Comparison of ENCODE assay signal across 15 cellular contexts in genomic region chr5:98911221-98912040, GRCh38. TPM values are rescaled to one million over a fixed set of nuclear protein-coding genes. Genes with fewer than 3 reads are reported as not detected.
A peak's percentile ranks its signal among the peaks of the same experiment; 100 is the strongest.
DNase-seq lines count a peak whose midpoint lies in the region; FAIRE-seq and TF ChIP-seq lines count a peak whose summit lies in the region.
"Had no signal": no experiment of that assay in that cellular context is flagged by ENCODE, and none has a peak within 500 bp of the region (broad histone marks: within the 10 kb centered on the region; RNA-seq: fewer than 3 reads in every experiment).

No MANE protein-coding gene starts in this region.

- no peak overlapping the region for H3K56ac ChIP-seq in mesendoderm (ENCODE audit: low read length)

- H4K20me1 ChIP-seq in astrocyte (ENCODE audit: insufficient read depth, low read length): peaks cover 28% of the 10 kb centered on the region

- H2BK120ac ChIP-seq in trophoblast cell (ENCODE audit: insufficient read depth, low read length, poor library complexity) (no peak overlapping the region), mesendoderm (ENCODE audit: low read depth, low read length) (no peak overlapping the region)

- no peaks in the 10 kb centered on the region for H3K9me3 Mint-ChIP-seq in astrocyte (ENCODE audit: unreplicated experiment)
- H3K9me3 Mint-ChIP-seq: immature natural killer cell had no signal

- H4K5ac ChIP-seq in mesendoderm (ENCODE audit: low read length): no peak overlapping the region

- H3K27ac ChIP-seq in astrocyte (ENCODE audit: low read depth, low read length) (no peak overlapping the region), trophoblast cell (ENCODE audit: low read depth, low read length) (no peak overlapping the region), mesendoderm (ENCODE audit: low read depth, low read length) (no peak overlapping the region)
- H3K27ac ChIP-seq: adrenal gland, PC-9, thyroid gland had no signal

- H2AFZ ChIP-seq in astrocyte (ENCODE audit: low read depth, low read length) (no peak overlapping the region), trophoblast cell (ENCODE audit: insufficient read depth, low read length, poor library complexity) (no peak overlapping the region)
- H2AFZ ChIP-seq: PC-9 had no signal

- H3K79me2 ChIP-seq in astrocyte (ENCODE audit: insufficient read depth, low read length): peaks cover 97% of the 10 kb centered on the region
- no peaks in the 10 kb centered on the region for H3K79me2 ChIP-seq in trophoblast cell (ENCODE audit: control insufficient read depth, insufficient read depth, low read length, poor library complexity)
- peaks cover 25% of the 10 kb centered on the region for H3K79me2 ChIP-seq in mesendoderm (ENCODE audit: control insufficient read depth, insufficient read depth, low read length)

- no peak overlapping the region for H3K4ac ChIP-seq in trophoblast cell (ENCODE audit: low read depth, low read length)
- no peak overlapping the region for H3K4ac ChIP-seq in mesendoderm (ENCODE audit: low read depth, low read length)

- no peak for FAIRE-seq in astrocyte (lab: Jason Lieb, UNC)
- FAIRE-seq: H1 had no signal

- H3K27ac Mint-ChIP-seq in astrocyte (ENCODE audit: unreplicated experiment): peak overlapping the region; percentile 63

- no peaks in the 10 kb centered on the region for H3K27me3 Mint-ChIP-seq in astrocyte (ENCODE audit: low read depth, unreplicated experiment)

- peaks cover 2% of the 10 kb centered on the region for H3K36me3 Mint-ChIP-seq in astrocyte (ENCODE audit: low read depth, unreplicated experiment)

- H3K14ac ChIP-seq in trophoblast cell (ENCODE audit: low read length): no peak overlapping the region

- peaks cover 5% of the 10 kb centered on the region for H3K36me3 ChIP-seq in astrocyte (ENCODE audit: insufficient read depth, low read length)
- peaks cover 0 to 2% of the 10 kb centered on the region in 2 experiments for H3K36me3 ChIP-seq in trophoblast cell (ENCODE audit: control insufficient read depth in 1 of 2, insufficient read depth in 2 of 2, low read length in 2 of 2)
- no peaks in the 10 kb centered on the region for H3K36me3 ChIP-seq in mesendoderm (ENCODE audit: control insufficient read depth, insufficient read depth, low read length)
- H3K36me3 ChIP-seq: adrenal gland, thyroid gland had no signal

- H3K4me2 ChIP-seq in astrocyte (ENCODE audit: low read length): no peak overlapping the region
- H3K4me2 ChIP-seq in trophoblast cell (ENCODE audit: low read length): no peak overlapping the region
- no peak overlapping the region for H3K4me2 ChIP-seq in mesendoderm (ENCODE audit: low read length)
- H3K4me2 ChIP-seq: PC-9 had no signal

- no peaks in the 10 kb centered on the region for H3K79me1 ChIP-seq in trophoblast cell (ENCODE audit: low read length)
- H3K79me1 ChIP-seq in mesendoderm (ENCODE audit: low read length): peaks cover 4% of the 10 kb centered on the region

- H3K4me1 Mint-ChIP-seq in astrocyte (ENCODE audit: low read depth, unreplicated experiment): peaks cover 11% of the 10 kb centered on the region

- H3K4me3 ChIP-seq in astrocyte (ENCODE audit: insufficient read depth, low read depth, low read length) (no peak overlapping the region), trophoblast cell (ENCODE audit: low read depth, low read length) (no peak overlapping the region), mesendoderm (ENCODE audit: low read length) (no peak overlapping the region)
- H3K4me3 ChIP-seq: adrenal gland, PC-9, thyroid gland had no signal

- H3K27me3 ChIP-seq in astrocyte (ENCODE audit: insufficient read depth, low read length): no peaks in the 10 kb centered on the region
- no peaks in the 10 kb centered on the region for H3K27me3 ChIP-seq in trophoblast cell (ENCODE audit: insufficient read depth, low read length)
- no peaks in the 10 kb centered on the region for H3K27me3 ChIP-seq in mesendoderm (ENCODE audit: insufficient read depth, low read length, poor library complexity)
- H3K27me3 ChIP-seq: adrenal gland, thyroid gland had no signal

- no peak overlapping the region for H2BK12ac ChIP-seq in trophoblast cell (ENCODE audit: low read length)

- H2AK5ac ChIP-seq in trophoblast cell (ENCODE audit: low read length) (no peak overlapping the region), mesendoderm (ENCODE audit: low read length) (no peak overlapping the region)

- no peak overlapping the region for H4K12ac ChIP-seq in trophoblast cell (ENCODE audit: low read depth, low read length)

- H3K4me3 Mint-ChIP-seq in astrocyte (ENCODE audit: unreplicated experiment): no peak overlapping the region
- H3K4me3 Mint-ChIP-seq: immature natural killer cell had no signal

- no peak overlapping the region for H2BK5ac ChIP-seq in trophoblast cell (ENCODE audit: low read depth, low read length, poor library complexity)
- no peak overlapping the region for H2BK5ac ChIP-seq in mesendoderm (ENCODE audit: low read length)

- no peak for TF ChIP-seq CTCF in astrocyte (IDR thresholded peaks at IDR 0.05; ENCODE audit: insufficient read depth, low read depth, low read length)

- no peak overlapping the region for H3K18ac ChIP-seq in trophoblast cell (ENCODE audit: low read length)
- H3K18ac ChIP-seq in mesendoderm (ENCODE audit: low read length): no peak overlapping the region

- DNase-seq in NOMO-1 treated with DMSO at 0.1 percent for 48 hours (lab: John Stamatoyannopoulos, UW; ENCODE audit: unreplicated experiment): peak; percentile 35
- no peak for DNase-seq in NOMO-1 treated with dmso at 0.1 percent for 144 hours (lab: John Stamatoyannopoulos, UW; ENCODE audit: unreplicated experiment)
- DNase-seq in NCI-H2107 treated with DMSO at 0.1 percent for 48 hours (lab: John Stamatoyannopoulos, UW; ENCODE audit: unreplicated experiment): peak; percentile 23
- peak; percentile 14 for DNase-seq in astrocyte (ENCODE audit: low read depth)
- peak; percentile 58 to 81 for DNase-seq in trophoblast cell
- no peak for DNase-seq in mesendoderm
- no peak for DNase-seq in NCI-H1048 (lab: John Stamatoyannopoulos, UW)
- DNase-seq in RKO (ENCODE audit: low spot score): no peak
- DNase-seq: ACHN, adrenal gland, immature natural killer cell, occipital lobe, PC-9, thyroid gland had no signal

- no peak overlapping the region for H4K8ac ChIP-seq in trophoblast cell (ENCODE audit: low read depth, low read length)
- H4K8ac ChIP-seq in mesendoderm (ENCODE audit: low read depth, low read length): no peak overlapping the region

- H3K9ac ChIP-seq in astrocyte (ENCODE audit: low read length): no peak overlapping the region
- no peak overlapping the region for H3K9ac ChIP-seq in trophoblast cell (ENCODE audit: low read length)
- H3K9ac ChIP-seq in mesendoderm (ENCODE audit: low read length): no peak overlapping the region

- H3K4me1 ChIP-seq in astrocyte (ENCODE audit: insufficient read depth, low read length): no peaks in the 10 kb centered on the region
- H3K4me1 ChIP-seq in trophoblast cell (ENCODE audit: control insufficient read depth in 1 of 2, insufficient read depth in 2 of 2, low read length in 2 of 2): no peaks in the 10 kb centered on the region
- H3K4me1 ChIP-seq in mesendoderm (ENCODE audit: control insufficient read depth, low read depth, low read length): no peaks in the 10 kb centered on the region

- no peak overlapping the region for H4K91ac ChIP-seq in trophoblast cell (ENCODE audit: low read depth, low read length)

- H3K23ac ChIP-seq in trophoblast cell (ENCODE audit: low read length) (no peak overlapping the region), mesendoderm (ENCODE audit: low read length) (no peak overlapping the region)

- no peaks in the 10 kb centered on the region for H3K9me3 ChIP-seq in astrocyte (ENCODE audit: insufficient read depth, low read depth, low read length)
- no peaks in the 10 kb centered on the region for H3K9me3 ChIP-seq in trophoblast cell (ENCODE audit: insufficient read depth, low read depth, low read length)
- H3K9me3 ChIP-seq: adrenal gland, thyroid gland had no signal

- no CpG with 5 or more reads among the region's 5 CpGs for WGBS in trophoblast cell (ENCODE audit: extremely low coverage, insufficient coverage, insufficient read length)
- WGBS in mesendoderm (ENCODE audit: extremely low coverage, insufficient coverage, low lambda C conversion rate): no CpG with 5 or more reads among the region's 5 CpGs

- no peak overlapping the region for H2BK15ac ChIP-seq in mesendoderm (replicated peaks; ENCODE audit: low read depth)

RNA-seq across cellular contexts. Expression of gene CHD1, which starts 17.4 kb away (rescaled TPM):
- total RNA-seq in astrocyte: 38.6 and 39.0 TPM in 2 replicates
- polyA plus RNA-seq in trophoblast cell (2013): 22.7 and 24.0 TPM in 2 replicates
- polyA plus RNA-seq in mesendoderm (2013, experiment 1 of 2): 36.8 TPM
- polyA plus RNA-seq in mesendoderm (2013, experiment 2 of 2): 38.3 TPM

Comparison
In these comparisons a context has a peak if more than half of its experiments do, and no peak if none do; other contexts are left out.
1. DNase-seq: peak in NOMO-1 treated with DMSO at 0.1 percent for 48 hours (single experiment), NCI-H2107 treated with DMSO at 0.1 percent for 48 hours (single experiment), astrocyte (single experiment) and trophoblast cell (2 of 2); none in NOMO-1 treated with dmso at 0.1 percent for 144 hours (single experiment), mesendoderm (single experiment), NCI-H1048 (single experiment) and RKO (single experiment).